In genomic region chr4:174422893-174423256, GRCh38 we compare ENCODE assay signal across 12 cellular contexts.
DNase-seq lines count a peak whose midpoint lies in the region; ATAC-seq and TF ChIP-seq lines count a peak whose summit lies in the region.
"Had no signal": no experiment of that assay in that cellular context is flagged by ENCODE, and none has a peak within 500 bp of the region (broad histone marks: within the 10 kb centered on the region; RNA-seq: fewer than 3 reads in every experiment).

No MANE protein-coding gene starts in this region.

- H3K79me2 ChIP-seq in DOHH2 (ENCODE audit: control insufficient read depth, low read length): no peaks in the 10 kb centered on the region

- peak overlapping the region in 6 of 8 donors; percentile 1 to 65 (median 45) for H3K4me3 Mint-ChIP-seq in naive B cell
- H3K4me3 Mint-ChIP-seq in activated CD4-positive, alpha-beta T cell treated with anti-CD3 and anti-CD28 coated beads, Interleukin-2, amount 10 ng/mL, durations not matched to agents 7 days and 5 days: no peak overlapping the region
- H3K4me3 Mint-ChIP-seq: H9 had no signal

- H3K27ac Mint-ChIP-seq in naive B cell: peak overlapping the region in 2 of 6 donors; percentile 1 to 59
- no peak overlapping the region for H3K27ac Mint-ChIP-seq in activated CD4-positive, alpha-beta T cell treated with anti-CD3 and anti-CD28 coated beads, Interleukin-2, amount 10 ng/mL, durations not matched to agents 7 days and 5 days
- H3K27ac Mint-ChIP-seq: H9, IgD-negative memory B cell had no signal

- peaks cover 12% of the 10 kb centered on the region for H3F3A ChIP-seq in DOHH2 (ENCODE audit: control insufficient read depth, insufficient read depth)

- no peaks in the 10 kb centered on the region for H3K9me2 ChIP-seq in DOHH2 (replicated peaks; ENCODE audit: control insufficient read depth, low read length)

- H3K27ac ChIP-seq in DOHH2 (ENCODE audit: low read depth, low read length): peak overlapping the region; percentile 85
- H3K27ac ChIP-seq: lower lobe of right lung had no signal

- H3K36me3 ChIP-seq in DOHH2 (ENCODE audit: control insufficient read depth, low read length): no peaks in the 10 kb centered on the region
- H3K36me3 ChIP-seq: lower lobe of right lung had no signal

- no peak for TF ChIP-seq CTCF in DOHH2 (IDR thresholded peaks at IDR 0.05; ENCODE audit: low read depth, low read length, poor library complexity, severe bottlenecking)

- DNase-seq in SKM-1 (lab: John Stamatoyannopoulos, UW; ENCODE audit: unreplicated experiment) (peak; percentile 11), naive B cell (no peak), pons (ENCODE audit: low spot score) (no peak)
- DNase-seq in activated CD4-positive, alpha-beta T cell treated with anti-CD3 and anti-CD28 coated beads, Interleukin-2, amount 10 ng/mL, durations not matched to agents 7 days and 5 days: no peak
- DNase-seq: H9, lower lobe of right lung, NCI-H146, NCI-H345 had no signal

- H3K27me3 Mint-ChIP-seq in naive B cell: no peaks in the 10 kb centered on the region
- peaks cover 4% of the 10 kb centered on the region for H3K27me3 Mint-ChIP-seq in activated CD4-positive, alpha-beta T cell treated with anti-CD3 and anti-CD28 coated beads, Interleukin-2, amount 10 ng/mL, durations not matched to agents 7 days and 5 days

- no peaks in the 10 kb centered on the region for H4K20me1 ChIP-seq in DOHH2 (ENCODE audit: control insufficient read depth, insufficient read depth, low read depth, low read length)

- peaks cover 0 to 1% (median 0%) of the 10 kb centered on the region in 7 donors for H3K9me3 Mint-ChIP-seq in naive B cell
- no peaks in the 10 kb centered on the region for H3K9me3 Mint-ChIP-seq in activated CD4-positive, alpha-beta T cell treated with anti-CD3 and anti-CD28 coated beads, Interleukin-2, amount 10 ng/mL, durations not matched to agents 7 days and 5 days

- CTCF ChIA-PET in activated CD4-positive, alpha-beta T cell treated with anti-CD3 and anti-CD28 coated beads, Interleukin-2, amount 10 ng/mL, durations not matched to agents 7 days and 5 days (lab: Charles Lee): interaction anchor here (0.6 kb wide), 1 partner anchor 167 kb away, joined by 3 read pairs; no protein-coding TSS in a partner anchor

- POLR2A ChIA-PET in activated CD4-positive, alpha-beta T cell treated with anti-CD3 and anti-CD28 coated beads, Interleukin-2, amount 10 ng/mL, durations not matched to agents 7 days and 5 days (lab: Charles Lee): no interaction called here

- no peaks in the 10 kb centered on the region for H3K36me3 Mint-ChIP-seq in naive B cell
- no peaks in the 10 kb centered on the region for H3K36me3 Mint-ChIP-seq in activated CD4-positive, alpha-beta T cell treated with anti-CD3 and anti-CD28 coated beads, Interleukin-2, amount 10 ng/mL, durations not matched to agents 7 days and 5 days (ENCODE audit: low read depth)

- ATAC-seq in HG03432 (IDR thresholded peaks at IDR 0.05; ENCODE audit: unreplicated experiment): peak; percentile 25
- ATAC-seq in naive B cell (ENCODE audit: low read depth in 2 of 2): no peak
- no peak for ATAC-seq in GM19463 (IDR thresholded peaks at IDR 0.05; ENCODE audit: unreplicated experiment)

- H3K4me1 Mint-ChIP-seq in naive B cell: peaks cover 15 to 25% (median 21%) of the 10 kb centered on the region in 3 donors
- H3K4me1 Mint-ChIP-seq in activated CD4-positive, alpha-beta T cell treated with anti-CD3 and anti-CD28 coated beads, Interleukin-2, amount 10 ng/mL, durations not matched to agents 7 days and 5 days: peaks cover 16% of the 10 kb centered on the region

- peak overlapping the region; percentile 84 for H3K4me2 ChIP-seq in DOHH2 (ENCODE audit: low read length)

- peak overlapping the region; percentile 65 for H3K4me3 ChIP-seq in DOHH2 (ENCODE audit: low read length)
- H3K4me3 ChIP-seq: lower lobe of right lung had no signal

- H3K9me3 ChIP-seq in DOHH2 (ENCODE audit: control insufficient read depth, insufficient read depth, low read length): no peaks in the 10 kb centered on the region
- H3K9me3 ChIP-seq: lower lobe of right lung had no signal

- H3K4me1 ChIP-seq in DOHH2 (ENCODE audit: control insufficient read depth, low read length): peaks cover 54% of the 10 kb centered on the region

- no peaks in the 10 kb centered on the region for H3K27me3 ChIP-seq in DOHH2 (ENCODE audit: control insufficient read depth, low read length)
